Comparison of ENCODE assay signal across 9 cellular contexts in the genomic region with DNA sequence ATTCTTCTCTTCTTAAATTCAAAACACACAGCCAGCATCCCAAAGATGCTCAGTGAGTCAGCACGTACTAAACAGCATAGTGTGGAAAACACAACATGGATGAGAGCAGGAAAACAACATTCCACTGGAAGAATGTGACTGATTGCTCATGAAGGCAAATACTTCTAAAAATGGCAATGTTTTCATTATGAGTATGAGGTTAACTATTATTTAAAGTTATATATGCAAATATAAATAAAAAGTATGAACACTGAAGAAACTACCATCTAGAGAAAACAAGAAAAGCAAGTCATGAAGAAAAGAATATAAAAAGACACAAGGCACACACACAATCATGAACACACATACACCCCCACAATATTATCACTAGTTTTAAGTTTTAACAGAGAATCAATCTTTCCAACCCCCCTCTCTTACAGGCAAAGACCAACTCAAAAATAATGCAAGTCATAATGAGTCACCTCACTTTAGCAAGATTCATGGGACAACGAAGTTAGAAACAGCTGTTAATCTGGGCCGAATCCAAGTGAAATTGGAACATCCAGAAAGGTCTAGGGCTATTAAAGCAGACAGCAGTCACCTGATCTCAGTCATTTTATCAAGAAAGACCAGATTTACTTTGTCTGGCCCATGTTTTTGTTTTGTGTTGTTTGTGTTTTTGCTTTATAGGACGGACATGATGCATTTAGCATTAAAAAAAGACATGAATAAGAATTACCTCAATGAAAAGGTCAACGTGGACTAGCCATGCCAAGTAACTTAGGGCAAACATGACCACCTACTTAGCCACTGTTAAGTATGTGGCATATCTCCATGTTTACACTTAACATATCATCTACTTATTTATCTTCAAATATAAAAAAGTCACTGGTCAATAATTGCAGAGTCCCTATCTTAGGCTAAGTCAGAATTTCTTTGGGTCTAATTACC. TPM values are rescaled to one million over a fixed set of nuclear protein-coding genes. Genes with fewer than 3 reads are reported as not detected.
DNase-seq lines count a peak whose midpoint lies in the region; ATAC-seq and TF ChIP-seq lines count a peak whose summit lies in the region.
"Had no signal": no experiment of that assay in that cellular context is flagged by ENCODE, and none has a peak within 500 bp of the region (broad histone marks: within the 10 kb centered on the region; RNA-seq: fewer than 3 reads in every experiment).

No MANE protein-coding gene starts in this region.

- H3K14ac ChIP-seq in neuronal stem cell (ENCODE audit: low read length): no peak overlapping the region

- no peaks in the 10 kb centered on the region for H3K79me1 ChIP-seq in neuronal stem cell (ENCODE audit: low read depth, low read length)

- no peak overlapping the region for H3K4me2 ChIP-seq in neuronal stem cell (ENCODE audit: insufficient read depth, low read length, poor library complexity, severe bottlenecking)

- in situ Hi-C loops in SK-MEL-5 (cut with HindIII; ENCODE audit: low pct_unique_long_range_greater_than_20kb, low sequenced_read_pairs): no loop called here

- no peak overlapping the region for H3K4ac ChIP-seq in neuronal stem cell (ENCODE audit: low read length)

- H2AFZ ChIP-seq in neuronal stem cell (ENCODE audit: low read length): no peak overlapping the region

- no peak overlapping the region for H4K8ac ChIP-seq in neuronal stem cell (ENCODE audit: low read depth, low read length)

- no peaks in the 10 kb centered on the region for H3K9me3 ChIP-seq in neuronal stem cell (replicated peaks in 1 of 2; ENCODE audit: control insufficient read depth in 2 of 2, insufficient read depth in 1 of 2, low read depth in 1 of 2, low read length in 2 of 2)

- peak overlapping the region in 1 of 2 donors; percentile 16 for H3K4me3 ChIP-seq in foreskin fibroblast (ENCODE audit: low read depth in 1 of 2, low read length in 2 of 2)
- no peak overlapping the region for H3K4me3 ChIP-seq in retinal pigment epithelial cell (ENCODE audit: low read length)
- no peak overlapping the region for H3K4me3 ChIP-seq in neuronal stem cell (ENCODE audit: low read length in 2 of 2)

- H3K18ac ChIP-seq in neuronal stem cell (ENCODE audit: low read length): no peak overlapping the region

- DNase-seq in GM03348 (ENCODE audit: low spot score) (peak; percentile 17), SK-MEL-5 (ENCODE audit: low read depth, low spot score) (peak; percentile 43), foreskin fibroblast (peak; percentile 95 to 98), retinal pigment epithelial cell (ENCODE audit: low read depth) (peak; percentile 73), neuronal stem cell (ENCODE audit: low spot score) (no peak), NCI-H510A treated with DMSO at 0.1 percent for 48 hours (lab: John Stamatoyannopoulos, UW) (no peak), HuH-7.5 (ENCODE audit: low spot score) (no peak)

- ATAC-seq in HG03175 (IDR thresholded peaks at IDR 0.05; ENCODE audit: unreplicated experiment): no peak
- ATAC-seq: stimulated activated effector memory CD8-positive, alpha-beta T cell treated with anti-CD3 and anti-CD28 coated beads, Interleukin-12 subunit alpha, Interleukin-12 subunit beta, amount 100 ng/mL, for 72 hours had no signal

- TF ChIP-seq CTCF in foreskin fibroblast (IDR thresholded peaks at IDR 0.05; ENCODE audit: low read depth, low read length) (no peak), retinal pigment epithelial cell (conservative IDR thresholded peaks at IDR 0.05; ENCODE audit: low read depth, low read length) (no peak)

- no peaks in the 10 kb centered on the region for H3K36me3 ChIP-seq in neuronal stem cell (replicated peaks in 1 of 2; ENCODE audit: control insufficient read depth in 2 of 2, insufficient read depth in 2 of 2, low read length in 2 of 2)

- no CpG with 5 or more reads among the region's 5 CpGs for WGBS in neuronal stem cell (ENCODE audit: extremely low coverage in 2 of 2, insufficient read length in 2 of 2, insufficient replicate concordance in 1 of 2), 2 donors

- H4K91ac ChIP-seq in neuronal stem cell (ENCODE audit: low read depth, low read length, poor library complexity): no peak overlapping the region

- H3K23ac ChIP-seq in neuronal stem cell (ENCODE audit: low read depth, low read length, poor library complexity): no peak overlapping the region

- no peak overlapping the region for H2BK12ac ChIP-seq in neuronal stem cell (ENCODE audit: low read length)

- no peaks in the 10 kb centered on the region for H3K27me3 ChIP-seq in neuronal stem cell (ENCODE audit: control insufficient read depth in 3 of 3, insufficient read depth in 3 of 3, low read depth in 1 of 3, low read length in 3 of 3)

- H2BK120ac ChIP-seq in neuronal stem cell (ENCODE audit: low read depth, low read length): no peak overlapping the region

- H2AK5ac ChIP-seq in neuronal stem cell (ENCODE audit: low read depth, low read length): no peak overlapping the region

- H3K9ac ChIP-seq in neuronal stem cell (ENCODE audit: low read depth, low read length, poor library complexity): no peak overlapping the region

- peaks cover 0 to 2% of the 10 kb centered on the region in 2 donors for H3K4me1 ChIP-seq in neuronal stem cell (ENCODE audit: control insufficient read depth in 2 of 2, insufficient read depth in 1 of 2, low read depth in 1 of 2, low read length in 2 of 2)

- H2BK5ac ChIP-seq in neuronal stem cell (ENCODE audit: low read length): no peak overlapping the region

- no peak overlapping the region for H3K27ac ChIP-seq in neuronal stem cell (replicated peaks; ENCODE audit: low read length)

- H2BK15ac ChIP-seq in neuronal stem cell (ENCODE audit: low read length): no peak overlapping the region

RNA-seq across cellular contexts. Expression of a gene that starts 18.1 kb away (rescaled TPM):
- total RNA-seq in SK-MEL-5 (2014; rRNA removed; shearing (Covaris generic)): 47.9 and 52.6 TPM in 2 replicates
- 15.4 and 20.7 TPM in 2 replicates for polyA plus RNA-seq in SK-MEL-5 (2015; cell fraction: cytosol; rRNA removed)
- polyA plus RNA-seq in SK-MEL-5 (2015; cell fraction: nucleus; rRNA removed): 8.5 and 9.0 TPM in 2 replicates
- polyA plus RNA-seq in neuronal stem cell (2013, experiment 1 of 2): 2.7 TPM
- polyA plus RNA-seq in neuronal stem cell (2013, experiment 2 of 2): 3.1 TPM

Comparison
In these comparisons a context has a peak if more than half of its experiments do, and no peak if none do; other contexts are left out.
1. DNase-seq: peak in GM03348 (single experiment), SK-MEL-5 (single experiment), foreskin fibroblast (2 of 2) and retinal pigment epithelial cell (single experiment); none in neuronal stem cell (single experiment), NCI-H510A treated with DMSO at 0.1 percent for 48 hours (single experiment) and HuH-7.5 (single experiment).